ENCODE assay signal across 1 cellular context in the genomic region with DNA sequence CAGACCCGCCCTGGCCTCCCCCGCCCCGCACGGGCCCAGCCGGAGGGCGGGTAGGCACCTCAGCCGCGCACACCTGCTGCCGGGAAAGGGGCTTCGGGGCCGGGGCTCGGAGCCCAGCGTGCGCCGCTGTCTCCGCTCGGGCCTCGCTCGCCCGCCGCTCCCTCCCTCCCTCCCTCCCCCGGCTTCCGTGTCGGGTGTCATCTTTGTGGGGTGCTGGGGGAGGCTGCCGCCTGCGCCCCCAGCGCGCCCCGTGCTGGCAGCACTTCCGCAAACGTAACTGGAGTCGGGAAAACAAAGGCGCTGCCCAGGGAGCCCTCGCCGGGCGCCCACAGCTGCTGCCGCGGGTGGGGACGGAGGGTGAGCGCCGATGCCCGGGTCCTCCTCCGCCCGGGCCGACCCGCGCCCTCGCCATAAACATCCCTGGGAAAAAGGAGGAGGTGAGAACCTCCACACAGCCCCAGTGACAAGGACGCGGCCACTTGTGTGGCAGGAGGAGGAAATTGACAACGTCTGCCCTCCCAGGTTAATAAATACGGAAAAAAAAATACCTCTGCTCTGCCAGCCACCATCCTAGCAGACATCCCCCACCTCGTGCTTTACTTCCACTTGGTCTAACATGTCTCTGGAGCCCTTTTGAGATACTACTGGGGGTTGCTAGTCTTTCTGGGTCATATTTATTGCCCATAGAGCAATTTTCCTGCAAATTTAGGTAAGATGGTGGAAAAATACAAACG.
A peak's percentile ranks its signal among the peaks of the same experiment; 100 is the strongest.
TF ChIP-seq lines count a peak whose summit lies in the region.

No MANE protein-coding gene starts in this region.

TF ChIP-seq in HepG2, 621 proteins besides CTCF, POLR2A, EP300 and RAD21 (continued from another document and continues in another):
- TF ChIP-seq AHDC1 (CRISPR knock-in tag; IDR thresholded peaks at IDR 0.05; ENCODE audit: borderline replicate concordance): no peak
- TF ChIP-seq, protein P1, sequence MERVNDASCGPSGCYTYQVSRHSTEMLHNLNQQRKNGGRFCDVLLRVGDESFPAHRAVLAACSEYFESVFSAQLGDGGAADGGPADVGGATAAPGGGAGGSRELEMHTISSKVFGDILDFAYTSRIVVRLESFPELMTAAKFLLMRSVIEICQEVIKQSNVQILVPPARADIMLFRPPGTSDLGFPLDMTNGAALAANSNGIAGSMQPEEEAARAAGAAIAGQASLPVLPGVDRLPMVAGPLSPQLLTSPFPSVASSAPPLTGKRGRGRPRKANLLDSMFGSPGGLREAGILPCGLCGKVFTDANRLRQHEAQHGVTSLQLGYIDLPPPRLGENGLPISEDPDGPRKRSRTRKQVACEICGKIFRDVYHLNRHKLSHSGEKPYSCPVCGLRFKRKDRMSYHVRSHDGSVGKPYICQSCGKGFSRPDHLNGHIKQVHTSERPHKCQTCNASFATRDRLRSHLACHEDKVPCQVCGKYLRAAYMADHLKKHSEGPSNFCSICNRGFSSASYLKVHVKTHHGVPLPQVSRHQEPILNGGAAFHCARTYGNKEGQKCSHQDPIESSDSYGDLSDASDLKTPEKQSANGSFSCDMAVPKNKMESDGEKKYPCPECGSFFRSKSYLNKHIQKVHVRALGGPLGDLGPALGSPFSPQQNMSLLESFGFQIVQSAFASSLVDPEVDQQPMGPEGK (CRISPR knock-in tag; IDR thresholded peaks at IDR 0.05): peak; percentile 89
- TF ChIP-seq KDM4B (CRISPR knock-in tag; IDR thresholded peaks at IDR 0.05): no peak
- no peak for TF ChIP-seq ZNF512 (CRISPR knock-in tag; IDR thresholded peaks at IDR 0.05)
- no peak for TF ChIP-seq NR2F2 (IDR thresholded peaks at IDR 0.05; ENCODE audit: borderline replicate concordance, low read depth)
- TF ChIP-seq ZBTB8A (CRISPR knock-in tag; IDR thresholded peaks at IDR 0.05; ENCODE audit: borderline replicate concordance, low read depth): no peak
- TF ChIP-seq HOXA7 (CRISPR knock-in tag; IDR thresholded peaks at IDR 0.05): no peak
- no peak for TF ChIP-seq SMC3 (IDR thresholded peaks at IDR 0.05; ENCODE audit: low read length)
- no peak for TF ChIP-seq ZNF225 (CRISPR knock-in tag; IDR thresholded peaks at IDR 0.05)
- TF ChIP-seq AFF4 (CRISPR knock-in tag; IDR thresholded peaks at IDR 0.05): no peak
- TF ChIP-seq SCMH1 (CRISPR knock-in tag; IDR thresholded peaks at IDR 0.05; ENCODE audit: borderline replicate concordance): no peak
- peak; percentile 32; the same call in 1 of the 2 replicates for TF ChIP-seq SAP130 (CRISPR knock-in tag; IDR thresholded peaks at IDR 0.05; ENCODE audit: low read depth)
- TF ChIP-seq, protein P2, sequence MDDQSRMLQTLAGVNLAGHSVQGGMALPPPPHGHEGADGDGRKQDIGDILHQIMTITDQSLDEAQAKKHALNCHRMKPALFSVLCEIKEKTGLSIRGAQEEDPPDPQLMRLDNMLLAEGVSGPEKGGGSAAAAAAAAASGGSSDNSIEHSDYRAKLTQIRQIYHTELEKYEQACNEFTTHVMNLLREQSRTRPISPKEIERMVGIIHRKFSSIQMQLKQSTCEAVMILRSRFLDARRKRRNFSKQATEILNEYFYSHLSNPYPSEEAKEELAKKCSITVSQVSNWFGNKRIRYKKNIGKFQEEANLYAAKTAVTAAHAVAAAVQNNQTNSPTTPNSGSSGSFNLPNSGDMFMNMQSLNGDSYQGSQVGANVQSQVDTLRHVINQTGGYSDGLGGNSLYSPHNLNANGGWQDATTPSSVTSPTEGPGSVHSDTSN (CRISPR knock-in tag; IDR thresholded peaks at IDR 0.05; ENCODE audit: borderline replicate concordance): no peak
- no peak for TF ChIP-seq ZNF235 (CRISPR knock-in tag; IDR thresholded peaks at IDR 0.05; ENCODE audit: borderline replicate concordance)
- TF ChIP-seq MAF1 (CRISPR knock-in tag; IDR thresholded peaks at IDR 0.05; ENCODE audit: borderline replicate concordance): no peak
- no peak for TF ChIP-seq CSRNP2 (CRISPR knock-in tag; conservative IDR thresholded peaks at IDR 0.05; ENCODE audit: low read depth)
- TF ChIP-seq ZNF570 (CRISPR knock-in tag; IDR thresholded peaks at IDR 0.05; ENCODE audit: borderline replicate concordance): no peak
- TF ChIP-seq, protein P3, sequence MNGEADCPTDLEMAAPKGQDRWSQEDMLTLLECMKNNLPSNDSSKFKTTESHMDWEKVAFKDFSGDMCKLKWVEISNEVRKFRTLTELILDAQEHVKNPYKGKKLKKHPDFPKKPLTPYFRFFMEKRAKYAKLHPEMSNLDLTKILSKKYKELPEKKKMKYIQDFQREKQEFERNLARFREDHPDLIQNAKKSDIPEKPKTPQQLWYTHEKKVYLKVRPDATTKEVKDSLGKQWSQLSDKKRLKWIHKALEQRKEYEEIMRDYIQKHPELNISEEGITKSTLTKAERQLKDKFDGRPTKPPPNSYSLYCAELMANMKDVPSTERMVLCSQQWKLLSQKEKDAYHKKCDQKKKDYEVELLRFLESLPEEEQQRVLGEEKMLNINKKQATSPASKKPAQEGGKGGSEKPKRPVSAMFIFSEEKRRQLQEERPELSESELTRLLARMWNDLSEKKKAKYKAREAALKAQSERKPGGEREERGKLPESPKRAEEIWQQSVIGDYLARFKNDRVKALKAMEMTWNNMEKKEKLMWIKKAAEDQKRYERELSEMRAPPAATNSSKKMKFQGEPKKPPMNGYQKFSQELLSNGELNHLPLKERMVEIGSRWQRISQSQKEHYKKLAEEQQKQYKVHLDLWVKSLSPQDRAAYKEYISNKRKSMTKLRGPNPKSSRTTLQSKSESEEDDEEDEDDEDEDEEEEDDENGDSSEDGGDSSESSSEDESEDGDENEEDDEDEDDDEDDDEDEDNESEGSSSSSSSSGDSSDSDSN (CRISPR knock-in tag; IDR thresholded peaks at IDR 0.05): peak; percentile 91; the same call in 1 of the 2 replicates
- TF ChIP-seq ZNF572 (CRISPR knock-in tag; IDR thresholded peaks at IDR 0.05): no peak
- TF ChIP-seq SIX4 (CRISPR knock-in tag; IDR thresholded peaks at IDR 0.05): no peak
- TF ChIP-seq MED8 (CRISPR knock-in tag; IDR thresholded peaks at IDR 0.05; ENCODE audit: insufficient replicate concordance): no peak
- no peak for TF ChIP-seq ZNF143 (CRISPR knock-in tag; IDR thresholded peaks at IDR 0.05)
- no peak for TF ChIP-seq ZNF879 (CRISPR knock-in tag; IDR thresholded peaks at IDR 0.05)
- no peak for TF ChIP-seq POGZ (CRISPR knock-in tag; IDR thresholded peaks at IDR 0.05)
- TF ChIP-seq, protein P4, sequence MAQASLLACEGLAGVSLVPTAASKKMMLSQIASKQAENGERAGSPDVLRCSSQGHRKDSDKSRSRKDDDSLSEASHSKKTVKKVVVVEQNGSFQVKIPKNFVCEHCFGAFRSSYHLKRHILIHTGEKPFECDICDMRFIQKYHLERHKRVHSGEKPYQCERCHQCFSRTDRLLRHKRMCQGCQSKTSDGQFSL (CRISPR knock-in tag; IDR thresholded peaks at IDR 0.05): no peak
- no peak for TF ChIP-seq MTA1 (CRISPR knock-in tag; IDR thresholded peaks at IDR 0.05; ENCODE audit: borderline replicate concordance)
- TF ChIP-seq ATAD3A (CRISPR knock-in tag; IDR thresholded peaks at IDR 0.05): no peak
- TF ChIP-seq, protein P5, sequence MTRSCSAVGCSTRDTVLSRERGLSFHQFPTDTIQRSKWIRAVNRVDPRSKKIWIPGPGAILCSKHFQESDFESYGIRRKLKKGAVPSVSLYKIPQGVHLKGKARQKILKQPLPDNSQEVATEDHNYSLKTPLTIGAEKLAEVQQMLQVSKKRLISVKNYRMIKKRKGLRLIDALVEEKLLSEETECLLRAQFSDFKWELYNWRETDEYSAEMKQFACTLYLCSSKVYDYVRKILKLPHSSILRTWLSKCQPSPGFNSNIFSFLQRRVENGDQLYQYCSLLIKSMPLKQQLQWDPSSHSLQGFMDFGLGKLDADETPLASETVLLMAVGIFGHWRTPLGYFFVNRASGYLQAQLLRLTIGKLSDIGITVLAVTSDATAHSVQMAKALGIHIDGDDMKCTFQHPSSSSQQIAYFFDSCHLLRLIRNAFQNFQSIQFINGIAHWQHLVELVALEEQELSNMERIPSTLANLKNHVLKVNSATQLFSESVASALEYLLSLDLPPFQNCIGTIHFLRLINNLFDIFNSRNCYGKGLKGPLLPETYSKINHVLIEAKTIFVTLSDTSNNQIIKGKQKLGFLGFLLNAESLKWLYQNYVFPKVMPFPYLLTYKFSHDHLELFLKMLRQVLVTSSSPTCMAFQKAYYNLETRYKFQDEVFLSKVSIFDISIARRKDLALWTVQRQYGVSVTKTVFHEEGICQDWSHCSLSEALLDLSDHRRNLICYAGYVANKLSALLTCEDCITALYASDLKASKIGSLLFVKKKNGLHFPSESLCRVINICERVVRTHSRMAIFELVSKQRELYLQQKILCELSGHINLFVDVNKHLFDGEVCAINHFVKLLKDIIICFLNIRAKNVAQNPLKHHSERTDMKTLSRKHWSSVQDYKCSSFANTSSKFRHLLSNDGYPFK (CRISPR knock-in tag; IDR thresholded peaks at IDR 0.05; ENCODE audit: borderline replicate concordance): no peak
- TF ChIP-seq FOXA3 (CRISPR knock-in tag; IDR thresholded peaks at IDR 0.05): no peak
